Comparison of ENCODE assay signal across 12 cellular contexts in the genomic region with DNA sequence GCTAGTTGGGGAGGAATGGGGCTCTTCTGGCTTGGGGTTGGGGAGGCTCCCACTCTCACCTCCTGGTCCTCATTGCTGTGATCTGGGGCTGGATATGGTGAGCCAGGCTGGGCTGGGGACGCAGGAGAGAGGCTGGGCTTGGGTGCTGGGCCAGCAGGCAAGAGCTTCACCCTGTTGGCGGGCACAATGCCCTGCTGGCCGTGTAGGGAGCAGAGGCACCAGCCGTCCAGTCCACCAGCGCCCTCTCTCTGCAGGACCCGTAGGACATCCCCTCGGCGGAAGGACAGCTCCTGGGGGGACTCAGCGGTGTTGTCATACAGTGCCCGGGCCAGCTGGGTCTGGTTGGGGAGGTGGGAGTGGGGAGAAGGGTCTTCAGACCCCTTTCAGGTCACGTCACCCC. TPM values are rescaled to one million over a fixed set of nuclear protein-coding genes. Genes with fewer than 3 reads are reported as not detected.
DNase-seq lines count a peak whose midpoint lies in the region; ATAC-seq, FAIRE-seq and TF ChIP-seq lines count a peak whose summit lies in the region.
"Had no signal": no experiment of that assay in that cellular context is flagged by ENCODE, and none has a peak within 500 bp of the region (broad histone marks: within the 10 kb centered on the region; RNA-seq: fewer than 3 reads in every experiment).

No MANE protein-coding gene starts in this region.

- CTCF ChIA-PET in activated CD8-positive, alpha-beta T cell treated with anti-CD3 and anti-CD28 coated beads for 36 hours (lab: Charles Lee), result interaction anchor here (0.7 to 1.9 kb wide), 5 partner anchors 9 to 21 kb away, joined by 3 to 8 read pairs (median 3); no protein-coding TSS in a partner anchor
- CTCF ChIA-PET in activated CD8-positive, alpha-beta T cell treated with anti-CD3 and anti-CD28 coated beads, Interleukin-2, amount 10 ng/mL, durations not matched to agents 7 days and 5 days (lab: Charles Lee), result interaction anchor here (1.0 to 1.8 kb wide), 3 partner anchors 9 to 20 kb away, joined by 4 to 8 read pairs (median 4); no protein-coding TSS in a partner anchor

- H3K27me3 ChIP-seq in astrocyte (ENCODE audit: insufficient read depth, low read length), result peaks cover 2% of the 10 kb centered on the region

- ATAC-seq in activated CD8-positive, alpha-beta T cell treated with anti-CD3 and anti-CD28 coated beads for 36 hours, result no peak
- ATAC-seq in activated CD8-positive, alpha-beta T cell treated with anti-CD3 and anti-CD28 coated beads, Interleukin-2, amount 10 ng/mL, durations not matched to agents 7 days and 5 days, result no peak
- no peak for ATAC-seq in HG02970 (IDR thresholded peaks at IDR 0.05; ENCODE audit: low FRiP score, unreplicated experiment)
- ATAC-seq: left colon had no signal

- no peaks in the 10 kb centered on the region for H3K4me1 Mint-ChIP-seq in activated CD8-positive, alpha-beta T cell treated with anti-CD3 and anti-CD28 coated beads for 36 hours (ENCODE audit: low read depth)
- peaks cover 3% of the 10 kb centered on the region for H3K4me1 Mint-ChIP-seq in activated CD8-positive, alpha-beta T cell treated with anti-CD3 and anti-CD28 coated beads, Interleukin-2, amount 10 ng/mL, durations not matched to agents 7 days and 5 days (ENCODE audit: low read depth)
- H3K4me1 Mint-ChIP-seq in astrocyte (ENCODE audit: low read depth, unreplicated experiment), result no peaks in the 10 kb centered on the region

- peak; percentile 16 for DNase-seq in activated CD8-positive, alpha-beta T cell treated with anti-CD3 and anti-CD28 coated beads for 36 hours
- DNase-seq in activated CD8-positive, alpha-beta T cell treated with anti-CD3 and anti-CD28 coated beads, Interleukin-2, amount 10 ng/mL, durations not matched to agents 7 days and 5 days, result no peak
- DNase-seq in astrocyte (ENCODE audit: low read depth) (no peak), iPS-NIHi11 (ENCODE audit: low spot score) (peak; percentile 69), superior temporal gyrus (ENCODE audit: extremely low spot score) (peak; percentile 79), DMS114 treated with DMSO at 0.1 percent for 48 hours (lab: John Stamatoyannopoulos, UW; ENCODE audit: unreplicated experiment) (no peak)
- no peak for DNase-seq in stimulated activated CD4-positive, alpha-beta T cell treated with anti-CD3 and anti-CD28 coated beads, Interleukin-2, amount 100 ng/mL, for 48 hours
- DNase-seq: activated CD8-positive, alpha-beta memory T cell treated with anti-CD3 and anti-CD28 coated beads, Interleukin-2, amount 50 U/mL, for 48 hours; left colon; NCI-H1105 treated with DMSO at 0.1 percent for 48 hours; psoas muscle had no signal

- H3K79me2 ChIP-seq in astrocyte (ENCODE audit: insufficient read depth, low read length), result peaks cover 15% of the 10 kb centered on the region

- POLR2A ChIA-PET in activated CD8-positive, alpha-beta T cell treated with anti-CD3 and anti-CD28 coated beads for 36 hours (lab: Charles Lee), result interaction anchor here (0.8 to 1.3 kb wide), 2 partner anchors 11 to 179 kb away, joined by 3 to 4 read pairs; no protein-coding TSS in a partner anchor
- POLR2A ChIA-PET in activated CD8-positive, alpha-beta T cell treated with anti-CD3 and anti-CD28 coated beads, Interleukin-2, amount 10 ng/mL, durations not matched to agents 7 days and 5 days (lab: Charles Lee), result no interaction called here

- peaks cover 3% of the 10 kb centered on the region for H3K36me3 ChIP-seq in astrocyte (ENCODE audit: insufficient read depth, low read length)

- H3K9ac ChIP-seq in astrocyte (ENCODE audit: low read length), result no peak overlapping the region

- TF ChIP-seq CTCF in activated CD8-positive, alpha-beta T cell treated with anti-CD3 and anti-CD28 coated beads for 36 hours (IDR thresholded peaks at IDR 0.05), result no peak
- no peak for TF ChIP-seq CTCF in astrocyte (IDR thresholded peaks at IDR 0.05; ENCODE audit: insufficient read depth, low read depth, low read length)

- H2AFZ ChIP-seq in astrocyte (ENCODE audit: low read depth, low read length), result no peak overlapping the region

- no peak overlapping the region for H3K4me3 Mint-ChIP-seq in activated CD8-positive, alpha-beta T cell treated with anti-CD3 and anti-CD28 coated beads for 36 hours
- no peak overlapping the region for H3K4me3 Mint-ChIP-seq in activated CD8-positive, alpha-beta T cell treated with anti-CD3 and anti-CD28 coated beads, Interleukin-2, amount 10 ng/mL, durations not matched to agents 7 days and 5 days
- H3K4me3 Mint-ChIP-seq in astrocyte (ENCODE audit: unreplicated experiment), result no peak overlapping the region

- no peak overlapping the region for H3K4me2 ChIP-seq in astrocyte (ENCODE audit: low read length)

- no peaks in the 10 kb centered on the region for H3K9me3 Mint-ChIP-seq in activated CD8-positive, alpha-beta T cell treated with anti-CD3 and anti-CD28 coated beads for 36 hours
- no peaks in the 10 kb centered on the region for H3K9me3 Mint-ChIP-seq in activated CD8-positive, alpha-beta T cell treated with anti-CD3 and anti-CD28 coated beads, Interleukin-2, amount 10 ng/mL, durations not matched to agents 7 days and 5 days (ENCODE audit: insufficient read depth)
- no peaks in the 10 kb centered on the region for H3K9me3 Mint-ChIP-seq in astrocyte (ENCODE audit: unreplicated experiment)

- H3K4me1 ChIP-seq in astrocyte (ENCODE audit: insufficient read depth, low read length), result peaks cover 10% of the 10 kb centered on the region
- H3K4me1 ChIP-seq: psoas muscle had no signal

- FAIRE-seq in astrocyte (lab: Jason Lieb, UNC), result no peak

- peaks cover 16% of the 10 kb centered on the region for H3K27me3 Mint-ChIP-seq in activated CD8-positive, alpha-beta T cell treated with anti-CD3 and anti-CD28 coated beads for 36 hours
- peaks cover 23% of the 10 kb centered on the region for H3K27me3 Mint-ChIP-seq in activated CD8-positive, alpha-beta T cell treated with anti-CD3 and anti-CD28 coated beads, Interleukin-2, amount 10 ng/mL, durations not matched to agents 7 days and 5 days (ENCODE audit: low read depth)
- peaks cover 12% of the 10 kb centered on the region for H3K27me3 Mint-ChIP-seq in astrocyte (ENCODE audit: low read depth, unreplicated experiment)

- no peak overlapping the region for H3K4me3 ChIP-seq in astrocyte (ENCODE audit: insufficient read depth, low read depth, low read length)
- H3K4me3 ChIP-seq: psoas muscle had no signal

- intact Hi-C loops in activated CD8-positive, alpha-beta T cell treated with anti-CD3 and anti-CD28 coated beads for 36 hours (cut with micrococcal nuclease), result no loop called here

- no peaks in the 10 kb centered on the region for H3K36me3 Mint-ChIP-seq in activated CD8-positive, alpha-beta T cell treated with anti-CD3 and anti-CD28 coated beads for 36 hours (ENCODE audit: low read depth)
- H3K36me3 Mint-ChIP-seq in activated CD8-positive, alpha-beta T cell treated with anti-CD3 and anti-CD28 coated beads, Interleukin-2, amount 10 ng/mL, durations not matched to agents 7 days and 5 days (ENCODE audit: low read depth), result no peaks in the 10 kb centered on the region
- peaks cover 1% of the 10 kb centered on the region for H3K36me3 Mint-ChIP-seq in astrocyte (ENCODE audit: low read depth, unreplicated experiment)

- no peak overlapping the region for H3K27ac Mint-ChIP-seq in activated CD8-positive, alpha-beta T cell treated with anti-CD3 and anti-CD28 coated beads for 36 hours
- no peak overlapping the region for H3K27ac Mint-ChIP-seq in activated CD8-positive, alpha-beta T cell treated with anti-CD3 and anti-CD28 coated beads, Interleukin-2, amount 10 ng/mL, durations not matched to agents 7 days and 5 days
- H3K27ac Mint-ChIP-seq in astrocyte (ENCODE audit: unreplicated experiment), result no peak overlapping the region

- H3K9me3 ChIP-seq in astrocyte (ENCODE audit: insufficient read depth, low read depth, low read length), result no peaks in the 10 kb centered on the region
- H3K9me3 ChIP-seq: psoas muscle had no signal

- peak overlapping the region; percentile 8 for H3K27ac ChIP-seq in astrocyte (ENCODE audit: low read depth, low read length)
- H3K27ac ChIP-seq: psoas muscle had no signal

- peaks cover 5% of the 10 kb centered on the region for H4K20me1 ChIP-seq in astrocyte (ENCODE audit: insufficient read depth, low read length)

RNA-seq across cellular contexts. Expression of gene EFS, which starts 4.5 kb away (rescaled TPM):
- not detected for total RNA-seq in activated CD8-positive, alpha-beta T cell treated with anti-CD3 and anti-CD28 coated beads for 36 hours
- not detected for total RNA-seq in activated CD8-positive, alpha-beta T cell treated with anti-CD3 and anti-CD28 coated beads, Interleukin-2, amount 10 ng/mL, durations not matched to agents 7 days and 5 days
- 5.8 and 6.5 TPM in 2 replicates for total RNA-seq in astrocyte

RNA-seq across cellular contexts. Expression of gene SLC22A17, which starts 7.8 kb away (rescaled TPM):
- total RNA-seq in activated CD8-positive, alpha-beta T cell treated with anti-CD3 and anti-CD28 coated beads for 36 hours, result 1 to 10 TPM; 2.3 TPM
- 1 to 10 TPM in 1 of 2 experiments, under 1 TPM in 1; 0.94 to 1.1 TPM for total RNA-seq in activated CD8-positive, alpha-beta T cell treated with anti-CD3 and anti-CD28 coated beads, Interleukin-2, amount 10 ng/mL, durations not matched to agents 7 days and 5 days
- total RNA-seq in astrocyte, result 29.3 and 39.5 TPM in 2 replicates

RNA-seq across cellular contexts. Expression of gene IL25, which starts 12.1 kb away (rescaled TPM):
- total RNA-seq in activated CD8-positive, alpha-beta T cell treated with anti-CD3 and anti-CD28 coated beads for 36 hours, result not detected
- not detected for total RNA-seq in activated CD8-positive, alpha-beta T cell treated with anti-CD3 and anti-CD28 coated beads, Interleukin-2, amount 10 ng/mL, durations not matched to agents 7 days and 5 days
- not detected in 2 replicates for total RNA-seq in astrocyte
- total RNA-seq: left colon, psoas muscle had no signal

RNA-seq across cellular contexts. Expression of gene CMTM5, which starts 16.4 kb away (rescaled TPM):
- total RNA-seq in activated CD8-positive, alpha-beta T cell treated with anti-CD3 and anti-CD28 coated beads for 36 hours, result not detected
- not detected for total RNA-seq in activated CD8-positive, alpha-beta T cell treated with anti-CD3 and anti-CD28 coated beads, Interleukin-2, amount 10 ng/mL, durations not matched to agents 7 days and 5 days
- not detected in 2 replicates for total RNA-seq in astrocyte
- total RNA-seq: psoas muscle had no signal

RNA-seq across cellular contexts. Expression of gene PABPN1, which starts 39.2 kb away (rescaled TPM):
- total RNA-seq in activated CD8-positive, alpha-beta T cell treated with anti-CD3 and anti-CD28 coated beads for 36 hours, result 100 to 1,000 TPM; 258 to 260 TPM
- 100 to 1,000 TPM; 200 to 210 TPM for total RNA-seq in activated CD8-positive, alpha-beta T cell treated with anti-CD3 and anti-CD28 coated beads, Interleukin-2, amount 10 ng/mL, durations not matched to agents 7 days and 5 days
- total RNA-seq in astrocyte, result 147 and 162 TPM in 2 replicates

Comparison
In these comparisons a context has a peak if more than half of its experiments do, and no peak if none do; other contexts are left out.
1. DNase-seq: peak in activated CD8-positive, alpha-beta T cell treated with anti-CD3 and anti-CD28 coated beads for 36 hours (single experiment), iPS-NIHi11 (single experiment) and superior temporal gyrus (single experiment); none in activated CD8-positive, alpha-beta T cell treated with anti-CD3 and anti-CD28 coated beads, Interleukin-2, amount 10 ng/mL, durations not matched to agents 7 days and 5 days (single experiment), astrocyte (single experiment), stimulated activated CD4-positive, alpha-beta T cell treated with anti-CD3 and anti-CD28 coated beads, Interleukin-2, amount 100 ng/mL, for 48 hours (0 of 2) and DMS114 treated with DMSO at 0.1 percent for 48 hours (single experiment).